Comparison of ENCODE assay signal across 33 cellular contexts in the genomic region with DNA sequence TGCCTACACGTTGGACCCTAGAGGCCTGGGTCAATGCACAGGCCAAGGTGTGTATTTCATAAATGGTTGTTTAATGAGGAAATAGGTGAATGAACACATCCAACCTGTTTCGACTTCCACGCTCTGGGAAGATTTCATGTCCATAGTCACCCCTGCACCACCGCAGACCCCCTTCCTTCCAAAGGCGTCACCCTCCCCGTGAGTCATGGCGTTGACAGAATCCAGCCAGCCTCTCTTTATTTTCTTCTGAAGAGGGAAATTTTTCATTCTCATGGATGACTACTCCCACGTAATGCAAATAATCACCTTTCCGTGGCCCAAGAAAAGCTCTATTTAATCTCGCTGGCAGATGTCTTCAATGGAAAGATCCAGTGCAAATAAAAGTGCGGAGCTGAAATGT.
"Had no signal": no experiment of that assay in that cellular context is flagged by ENCODE, and none has a peak within 500 bp of the region (broad histone marks: within the 10 kb centered on the region; RNA-seq: fewer than 3 reads in every experiment).

No MANE protein-coding gene starts in this region.

- H3K27me3 ChIP-seq: body of pancreas, esophagus squamous epithelium, left lung, right lobe of liver, thyroid gland, upper lobe of left lung had no signal

- H3K4me1 ChIP-seq: body of pancreas, heart right ventricle, left lung, lower lobe of right lung, right lobe of liver, thyroid gland, upper lobe of left lung had no signal

- H3K27ac ChIP-seq: body of pancreas, epithelial cell of prostate, heart right ventricle, left lung, lower lobe of right lung, right lobe of liver, thyroid gland, upper lobe of left lung, WERI-Rb-1 had no signal

- H3K27me3 Mint-ChIP-seq: activated CD4-positive, alpha-beta memory T cell treated with anti-CD3 and anti-CD28 coated beads for 36 hours; activated CD4-positive, alpha-beta T cell treated with anti-CD3 and anti-CD28 coated beads, Interleukin-2, amount 10 ng/mL, durations not matched to agents 24 days and 14 days; activated naive CD8-positive, alpha-beta T cell treated with anti-CD3 and anti-CD28 coated beads, Interleukin-2, amount 50 U/mL, for 24 hours had no signal

- H3K9me3 Mint-ChIP-seq: activated CD4-positive, alpha-beta memory T cell treated with anti-CD3 and anti-CD28 coated beads for 36 hours; activated CD4-positive, alpha-beta T cell treated with anti-CD3 and anti-CD28 coated beads, Interleukin-2, amount 10 ng/mL, durations not matched to agents 24 days and 14 days; activated naive CD4-positive, alpha-beta T cell treated with anti-CD3 and anti-CD28 coated beads, Interleukin-2, amount 50 U/mL, for 24 hours; activated naive CD8-positive, alpha-beta T cell treated with anti-CD3 and anti-CD28 coated beads, Interleukin-2, amount 50 U/mL, for 24 hours; activated T-helper 1 cell treated with anti-CD3 and anti-CD28 coated beads, Interleukin-12 subunit alpha, Interleukin-12 subunit beta, Interleukin-2, Interleukin-4 antibody, amounts not matched to agents 30 ng/mL and 10 ng/mL and 1 ng/mL, durations not matched to agents 14 hours and 24 hours and 36 hours; natural killer cell; stimulated activated effector memory CD8-positive, alpha-beta T cell treated with anti-CD3 and anti-CD28 coated beads, Interleukin-12 subunit alpha, Interleukin-12 subunit beta, amount 100 ng/mL, for 72 hours; stimulated activated naive CD8-positive, alpha-beta T cell treated with anti-CD3 and anti-CD28 coated beads, Interleukin-15, Interleukin-2, amounts not matched to agents 100 ng/mL and 50 ng/mL, for 24 hours; T-helper 1 cell treated with Interleukin-12 subunit alpha and Interleukin-12 subunit beta and Interleukin-4 antibody, amounts not matched to agents 30 μg/mL and 1 μg/mL, for 36 hours had no signal

- H3K4me3 ChIP-seq: body of pancreas, heart right ventricle, left lung, lower lobe of right lung, right lobe of liver, thyroid gland, upper lobe of left lung had no signal

- FAIRE-seq: colon, endometrium, TTC549 had no signal

- H3K4me1 Mint-ChIP-seq: activated CD4-positive, alpha-beta T cell treated with anti-CD3 and anti-CD28 coated beads, Interleukin-2, amount 10 ng/mL, durations not matched to agents 24 days and 14 days; activated naive CD4-positive, alpha-beta T cell treated with anti-CD3 and anti-CD28 coated beads, Interleukin-2, amount 50 U/mL, for 24 hours; activated naive CD8-positive, alpha-beta T cell treated with anti-CD3 and anti-CD28 coated beads, Interleukin-2, amount 50 U/mL, for 24 hours; natural killer cell had no signal

- H3K9me3 ChIP-seq: body of pancreas, esophagus squamous epithelium, heart right ventricle, left lung, lower lobe of right lung, right lobe of liver, thyroid gland, upper lobe of left lung had no signal

- H3K36me3 ChIP-seq: esophagus squamous epithelium, heart right ventricle, left lung, lower lobe of right lung, right lobe of liver, thyroid gland, upper lobe of left lung, WERI-Rb-1 had no signal

- H3K4me3 Mint-ChIP-seq: activated CD4-positive, alpha-beta memory T cell treated with anti-CD3 and anti-CD28 coated beads for 36 hours; activated CD4-positive, alpha-beta T cell treated with anti-CD3 and anti-CD28 coated beads, Interleukin-2, amount 10 ng/mL, durations not matched to agents 24 days and 14 days; activated naive CD4-positive, alpha-beta T cell treated with anti-CD3 and anti-CD28 coated beads, Interleukin-2, amount 50 U/mL, for 24 hours; activated naive CD8-positive, alpha-beta T cell treated with anti-CD3 and anti-CD28 coated beads, Interleukin-2, amount 50 U/mL, for 24 hours; activated T-helper 1 cell treated with anti-CD3 and anti-CD28 coated beads, Interleukin-12 subunit alpha, Interleukin-12 subunit beta, Interleukin-2, Interleukin-4 antibody, amounts not matched to agents 30 ng/mL and 10 ng/mL and 1 ng/mL, durations not matched to agents 14 hours and 24 hours and 36 hours; natural killer cell; stimulated activated effector memory CD8-positive, alpha-beta T cell treated with anti-CD3 and anti-CD28 coated beads, Interleukin-12 subunit alpha, Interleukin-12 subunit beta, amount 100 ng/mL, for 72 hours; stimulated activated naive CD8-positive, alpha-beta T cell treated with anti-CD3 and anti-CD28 coated beads, Interleukin-15, Interleukin-2, amounts not matched to agents 100 ng/mL and 50 ng/mL, for 24 hours; T-helper 1 cell treated with Interleukin-12 subunit alpha and Interleukin-12 subunit beta and Interleukin-4 antibody, amounts not matched to agents 30 μg/mL and 1 μg/mL, for 36 hours had no signal

- H3K27ac Mint-ChIP-seq: activated CD4-positive, alpha-beta memory T cell treated with anti-CD3 and anti-CD28 coated beads for 36 hours; activated CD4-positive, alpha-beta T cell treated with anti-CD3 and anti-CD28 coated beads, Interleukin-2, amount 10 ng/mL, durations not matched to agents 24 days and 14 days; activated naive CD4-positive, alpha-beta T cell treated with anti-CD3 and anti-CD28 coated beads, Interleukin-2, amount 50 U/mL, for 24 hours; activated naive CD8-positive, alpha-beta T cell treated with anti-CD3 and anti-CD28 coated beads, Interleukin-2, amount 50 U/mL, for 24 hours; activated T-helper 1 cell treated with anti-CD3 and anti-CD28 coated beads, Interleukin-12 subunit alpha, Interleukin-12 subunit beta, Interleukin-2, Interleukin-4 antibody, amounts not matched to agents 30 ng/mL and 10 ng/mL and 1 ng/mL, durations not matched to agents 14 hours and 24 hours and 36 hours; natural killer cell; stimulated activated effector memory CD8-positive, alpha-beta T cell treated with anti-CD3 and anti-CD28 coated beads, Interleukin-12 subunit alpha, Interleukin-12 subunit beta, amount 100 ng/mL, for 72 hours; stimulated activated naive CD8-positive, alpha-beta T cell treated with anti-CD3 and anti-CD28 coated beads, Interleukin-15, Interleukin-2, amounts not matched to agents 100 ng/mL and 50 ng/mL, for 24 hours; T-helper 1 cell treated with Interleukin-12 subunit alpha and Interleukin-12 subunit beta and Interleukin-4 antibody, amounts not matched to agents 30 μg/mL and 1 μg/mL, for 36 hours had no signal

- DNase-seq: activated CD4-positive, alpha-beta memory T cell treated with anti-CD3 and anti-CD28 coated beads for 36 hours; activated CD4-positive, alpha-beta T cell treated with anti-CD3 and anti-CD28 coated beads, Interleukin-2, amount 10 ng/mL, durations not matched to agents 24 days and 14 days; activated CD4-positive, CD25-positive, alpha-beta regulatory T cell treated with anti-CD3 and anti-CD28 coated beads, Interleukin-2, amount 50 U/mL, for 72 hours; activated CD8-positive, alpha-beta memory T cell treated with anti-CD3 and anti-CD28 coated beads, Interleukin-2, amount 50 U/mL, for 4 hours; activated gamma-delta T cell treated with Interleukin-2 at 50 U/mL for 16 hours; activated naive CD8-positive, alpha-beta T cell treated with anti-CD3 and anti-CD28 coated beads, Interleukin-2, amount 50 U/mL, for 24 hours; activated T-cell treated with anti-CD3 and anti-CD28 coated beads, Interleukin-2, amount 50 U/mL, for 1 hour; body of pancreas; dermis blood vessel endothelial cell; effector CD8-positive, alpha-beta T cell; esophagus squamous epithelium; foreskin melanocyte; heart right ventricle; lower lobe of right lung; mesenchymal stem cell; natural killer cell; stimulated activated CD4-positive, alpha-beta T cell treated with anti-CD3 and anti-CD28 coated beads, Interleukin-12 subunit alpha, Interleukin-12 subunit beta, amount 100 ng/mL, for 4 hours; stimulated activated CD4-positive, alpha-beta T cell treated with anti-CD3 and anti-CD28 coated beads, Interleukin-4, amount 100 ng/mL, for 24 hours; T-helper 9 cell; upper lobe of left lung had no signal

- H3K36me3 Mint-ChIP-seq: activated CD4-positive, alpha-beta memory T cell treated with anti-CD3 and anti-CD28 coated beads for 36 hours; activated naive CD4-positive, alpha-beta T cell treated with anti-CD3 and anti-CD28 coated beads, Interleukin-2, amount 50 U/mL, for 24 hours; natural killer cell; stimulated activated effector memory CD8-positive, alpha-beta T cell treated with anti-CD3 and anti-CD28 coated beads, Interleukin-12 subunit alpha, Interleukin-12 subunit beta, amount 100 ng/mL, for 72 hours had no signal
